8 cellular contexts compared by ENCODE assay signal in the genomic region with DNA sequence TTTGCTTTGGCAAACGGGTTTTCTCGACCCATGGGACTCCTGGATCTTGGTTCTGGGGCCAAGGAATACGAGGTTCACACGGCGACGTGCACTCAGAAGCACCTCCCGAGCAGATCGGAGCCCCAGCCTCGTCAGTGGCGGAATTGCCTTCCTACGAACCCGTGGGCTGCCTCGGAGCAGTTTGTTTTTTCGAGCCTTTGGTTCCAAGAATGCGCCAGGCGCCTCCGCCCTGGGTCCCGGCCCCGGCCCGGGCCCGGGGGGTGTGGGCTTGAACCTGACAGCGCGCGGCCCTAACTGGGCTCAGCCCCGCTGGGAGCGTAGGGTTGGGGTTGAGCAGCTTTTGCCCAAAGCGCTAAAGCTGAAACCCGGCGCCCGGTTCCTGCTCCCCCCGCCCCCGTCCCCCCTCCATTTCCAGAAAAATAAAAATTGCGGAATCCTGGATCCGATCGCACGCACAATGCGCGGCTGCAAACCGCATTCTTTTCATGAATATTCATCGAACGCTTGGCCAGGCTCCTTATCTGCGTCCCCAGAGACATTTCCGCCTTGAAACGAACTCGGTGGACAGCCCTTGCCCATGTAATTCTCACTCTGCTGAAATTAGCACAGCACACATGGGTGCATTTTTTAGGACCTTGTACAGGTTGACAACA. TPM values are rescaled to one million over a fixed set of nuclear protein-coding genes. Genes with fewer than 3 reads are reported as not detected.
DNase-seq lines count a peak whose midpoint lies in the region; ATAC-seq and TF ChIP-seq lines count a peak whose summit lies in the region.

No MANE protein-coding gene starts in this region.

- peaks cover 8% of the 10 kb centered on the region for H3K36me3 ChIP-seq in IMR-90 (ENCODE audit: control insufficient read depth, insufficient read depth, low read length)
- H3K36me3 ChIP-seq in iPS DF 6.9 (ENCODE audit: control insufficient read depth, insufficient read depth, low read length), result no peaks in the 10 kb centered on the region

- peak overlapping the region; percentile 99 for H3K4me2 ChIP-seq in IMR-90 (ENCODE audit: low read depth, low read length)

- H3K4me3 ChIP-seq in IMR-90 (ENCODE audit: insufficient read depth, low read depth, low read length) (peak overlapping the region; percentile 75), iPS DF 6.9 (ENCODE audit: low read length) (peak overlapping the region; percentile 86), skeletal muscle cell (ENCODE audit: low read depth, low read length) (peak overlapping the region; percentile 96)

- peak overlapping the region; percentile 97 for H4K91ac ChIP-seq in IMR-90 (ENCODE audit: insufficient read depth, low read depth, low read length)

- H3K56ac ChIP-seq in IMR-90 (ENCODE audit: extremely low read depth, insufficient read depth, low read length), result peak overlapping the region; percentile 90

- CTCF ChIA-PET in IMR-90 (lab: Yijun Ruan, JAX), result no interaction called here

- peaks cover 10% of the 10 kb centered on the region for H3K9me1 ChIP-seq in IMR-90 (ENCODE audit: insufficient read depth, low read length)

- peak overlapping the region; percentile 94 for H3K14ac ChIP-seq in IMR-90 (replicated peaks; ENCODE audit: low read depth, low read length)

- H3K23ac ChIP-seq in IMR-90 (ENCODE audit: low read depth, low read length), result peak overlapping the region; percentile 95

- WGBS in IMR-90 (ENCODE audit: extremely low coverage in 2 of 2, insufficient read length in 1 of 2), 2 experiments, result 0% methylated on average over 18 of the region's 45 CpGs; no CpG with 5 or more reads in 1 of the 2 experiments
- no CpG with 5 or more reads among the region's 45 CpGs for WGBS in iPS DF 6.9 (ENCODE audit: insufficient coverage, insufficient read length)

- peak overlapping the region; percentile 86 for H2BK120ac ChIP-seq in IMR-90 (ENCODE audit: low read depth, low read length)

- peak overlapping the region; percentile 96 for H3K9ac ChIP-seq in IMR-90 (ENCODE audit: low read depth, low read length)

- H3K4me1 ChIP-seq in IMR-90 (ENCODE audit: control insufficient read depth, insufficient read depth, low read length), result peaks cover 11% of the 10 kb centered on the region
- peaks cover 5% of the 10 kb centered on the region; the same call in 1 of the 2 replicates for H3K4me1 ChIP-seq in iPS DF 6.9 (ENCODE audit: control insufficient read depth, insufficient read depth, low read length)

- peak overlapping the region; percentile 94 for H2AK5ac ChIP-seq in IMR-90 (ENCODE audit: low read depth, low read length)

- peak overlapping the region; percentile 47 for H4K5ac ChIP-seq in IMR-90 (ENCODE audit: low read depth, low read length)

- H3K27me3 ChIP-seq in IMR-90 (ENCODE audit: control insufficient read depth, insufficient read depth, low read length) (no peaks in the 10 kb centered on the region; the same call in 1 of the 2 replicates), iPS DF 6.9 (ENCODE audit: control insufficient read depth, insufficient read depth, low read length) (no peaks in the 10 kb centered on the region)

- peak overlapping the region; percentile 76; the same call in 1 of the 3 replicates for H2BK15ac ChIP-seq in IMR-90 (ENCODE audit: low read depth, low read length)

- 0 out of 2 replicates have a peak overlapping the region, but pooled peaks have one; percentile 21 for H2BK20ac ChIP-seq in IMR-90 (ENCODE audit: low read depth, low read length)

- peak overlapping the region; percentile 88 for H2AK9ac ChIP-seq in IMR-90 (replicated peaks; ENCODE audit: low read depth, low read length, poor library complexity)

- H3K27ac ChIP-seq in IMR-90 (ENCODE audit: insufficient read depth, low read length) (peak overlapping the region; percentile 93), angular gyrus (ENCODE audit: low read depth, low read length) (peak overlapping the region; percentile 73), iPS DF 6.9 (ENCODE audit: low read length) (no peak overlapping the region)

- POLR2A ChIA-PET in IMR-90 (lab: Charles Lee; ENCODE audit: unreplicated experiment), result interaction anchor here (0.6 kb wide), 1 partner anchor 138 kb away, joined by 5 read pairs; no protein-coding TSS in a partner anchor

- H3K18ac ChIP-seq in IMR-90 (ENCODE audit: low read depth, low read length), result peak overlapping the region; percentile 82

- ATAC-seq in GM19463 (IDR thresholded peaks at IDR 0.05; ENCODE audit: unreplicated experiment) (peak; percentile 31), IMR-90 (ENCODE audit: low read depth) (peak; percentile 12)

- dilution Hi-C loops in IMR-90 (cut with HindIII; ENCODE audit: low sequenced_read_pairs, unreplicated experiment), result no loop called here

- peaks cover 48% of the 10 kb centered on the region for H4K20me1 ChIP-seq in IMR-90 (ENCODE audit: insufficient read depth, low read length)

- TF ChIP-seq RAD21 in IMR-90 (IDR thresholded peaks at IDR 0.05; ENCODE audit: low read length), result no peak

- peak overlapping the region; percentile 76 to 80 for H4K8ac ChIP-seq in IMR-90 (ENCODE audit: low read depth in 2 of 2, low read length in 2 of 2)

- peak overlapping the region; percentile 89 for H3K4ac ChIP-seq in IMR-90 (ENCODE audit: low read depth, low read length)

- H2AFZ ChIP-seq in IMR-90 (replicated peaks; ENCODE audit: low read length, poor library complexity), result peak overlapping the region; percentile 85

- H3K9me3 ChIP-seq in IMR-90 (ENCODE audit: control insufficient read depth, insufficient read depth, low read length), result no peaks in the 10 kb centered on the region
- no peaks in the 10 kb centered on the region for H3K9me3 ChIP-seq in iPS DF 6.9 (ENCODE audit: control insufficient read depth, insufficient read depth, low read length)

- intact Hi-C loops in IMR-90 (cut with micrococcal nuclease), result loop anchor here (2.0 to 10.0 kb wide), 7 partner anchors 40 to 826 kb away; no protein-coding TSS in a partner anchor

- H3K79me1 ChIP-seq in IMR-90 (ENCODE audit: low read depth in 1 of 2, low read length in 2 of 2), result peaks cover 0 to 34% of the 10 kb centered on the region in 2 experiments; a peak in 3 of 4 replicates

- TF ChIP-seq POLR2A in IMR-90 (IDR thresholded peaks at IDR 0.05; ENCODE audit: low read depth, low read length), result no peak; the same call in 1 of the 2 replicates

- BruUV-seq in IMR-90 (replicated peaks; lab: Mats Ljungman, UMichigan), result no TSS peak

- in situ Hi-C loops in IMR-90 (cut with MboI; ENCODE audit: low sequenced_read_pairs), result loop anchor here (5.0 to 10.0 kb wide), 2 partner anchors 896 to 1064 kb away; no protein-coding TSS in a partner anchor

- peak overlapping the region; percentile 51 for H2BK5ac ChIP-seq in IMR-90 (ENCODE audit: low read depth, low read length, poor library complexity, severe bottlenecking)

- DNase-seq in DMS153 (lab: John Stamatoyannopoulos, UW), result peak; percentile 24
- DNase-seq in IMR-90, result peak; percentile 67
- no peak for DNase-seq in iPS DF 6.9 (ENCODE audit: low read depth, low spot score)
- no peak for DNase-seq in skeletal muscle cell (ENCODE audit: low read depth)
- no peak for DNase-seq in activated CD4-positive, alpha-beta T cell treated with anti-CD3 and anti-CD28 coated beads, Interleukin-2, amount 50 U/mL, for 48 hours
- DNase-seq in epidermal melanocyte (ENCODE audit: insufficient read length, low spot score), result no peak

- TF ChIP-seq CTCF in IMR-90 (conservative IDR thresholded peaks at IDR 0.05; ENCODE audit: low read depth, low read length), result no peak

TF ChIP-seq in IMR-90, 13 proteins besides CTCF, POLR2A, EP300 and RAD21:
- TF ChIP-seq MXI1 (IDR thresholded peaks at IDR 0.05; ENCODE audit: borderline replicate concordance, low read depth, low read length) (no peak), CEBPB (IDR thresholded peaks at IDR 0.05; ENCODE audit: low read depth, low read length) (peak; percentile 53), SMC3 (IDR thresholded peaks at IDR 0.05; ENCODE audit: low read depth, low read length) (0 out of 2 replicates have a peak, but pooled peaks have one; percentile 7), MAZ (IDR thresholded peaks at IDR 0.05; ENCODE audit: borderline replicate concordance, low read depth, low read length) (0 out of 2 replicates have a peak, but pooled peaks have one; percentile 34)
- TF ChIP-seq, protein P1, sequence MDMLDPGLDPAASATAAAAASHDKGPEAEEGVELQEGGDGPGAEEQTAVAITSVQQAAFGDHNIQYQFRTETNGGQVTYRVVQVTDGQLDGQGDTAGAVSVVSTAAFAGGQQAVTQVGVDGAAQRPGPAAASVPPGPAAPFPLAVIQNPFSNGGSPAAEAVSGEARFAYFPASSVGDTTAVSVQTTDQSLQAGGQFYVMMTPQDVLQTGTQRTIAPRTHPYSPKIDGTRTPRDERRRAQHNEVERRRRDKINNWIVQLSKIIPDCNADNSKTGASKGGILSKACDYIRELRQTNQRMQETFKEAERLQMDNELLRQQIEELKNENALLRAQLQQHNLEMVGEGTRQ (IDR thresholded peaks at IDR 0.05; ENCODE audit: low read depth, low read length), result no peak
TF ChIP-seq in IMR-90: peak in this region for 3.

RNA-seq across cellular contexts. Expression of gene BASP1, which starts 1.0 kb away (rescaled TPM):
- total RNA-seq in IMR-90 (2012; rRNA removed), result 39.6 and 70.5 TPM in 2 replicates
- 103 and 121 TPM in 2 replicates for polyA plus RNA-seq in IMR-90 (2012; rRNA removed)
- polyA plus RNA-seq in IMR-90 (2012; cell fraction: cytosol; rRNA removed), result 112 and 166 TPM in 2 replicates
- polyA plus RNA-seq in IMR-90 (2012; cell fraction: nucleus; rRNA removed; ENCODE audit: low replicate concordance), result 48.2 and 69.4 TPM in 2 replicates

Comparison
In these comparisons a context has a peak if more than half of its experiments do, and no peak if none do; other contexts are left out.
1. DNase-seq: peak in DMS153 (single experiment) and IMR-90 (single experiment); none in iPS DF 6.9 (single experiment), skeletal muscle cell (single experiment), activated CD4-positive, alpha-beta T cell treated with anti-CD3 and anti-CD28 coated beads, Interleukin-2, amount 50 U/mL, for 48 hours (0 of 2) and epidermal melanocyte (single experiment).
2. Peak in every context shown above with its lines, with median percentiles within 50 percentile points of each other: H3K4me3 ChIP-seq.